Comparison of ENCODE assay signal across 23 cellular contexts in genomic region chr13:48838193-48839000, GRCh38.
DNase-seq lines count a peak whose midpoint lies in the region; ATAC-seq, FAIRE-seq and TF ChIP-seq lines count a peak whose summit lies in the region.
"Had no signal": no experiment of that assay in that cellular context is flagged by ENCODE, and none has a peak within 500 bp of the region (broad histone marks: within the 10 kb centered on the region; RNA-seq: fewer than 3 reads in every experiment).

No MANE protein-coding gene starts in this region.

- H3K27me3 ChIP-seq in mesenchymal stem cell (ENCODE audit: control insufficient read depth in 1 of 2, insufficient read depth in 1 of 2, low read length in 2 of 2), result no peaks in the 10 kb centered on the region
- no peaks in the 10 kb centered on the region for H3K27me3 ChIP-seq in MG63
- H3K27me3 ChIP-seq: neutrophil, vagina had no signal

- no peak overlapping the region for H3K27ac Mint-ChIP-seq in HFFc6
- H3K27ac Mint-ChIP-seq: activated CD4-positive, alpha-beta memory T cell treated with anti-CD3 and anti-CD28 coated beads, Interleukin-2, amount 10 ng/mL, durations not matched to agents 7 days and 5 days; CD8-positive, alpha-beta T cell; dendritic cell treated with granulocyte-macrophage colony-stimulating factor and Interleukin-4, amounts not matched to agents 40 ng/mL and 50 ng/mL, for 4 days; stimulated activated memory B cell treated with anti-CD40 and anti-IgM and Interleukin-4, amounts not matched to agents 10 μg/mL and 1 μg/mL and 100 μg/mL, for 72 hours had no signal

- H3K79me1 ChIP-seq in mesenchymal stem cell (replicated peaks; ENCODE audit: low read length, poor library complexity, severe bottlenecking), result no peaks in the 10 kb centered on the region

- H3K36me3 ChIP-seq in mesenchymal stem cell (ENCODE audit: control insufficient read depth in 1 of 2, insufficient read depth in 2 of 2, low read depth in 1 of 2, low read length in 2 of 2), result no peaks in the 10 kb centered on the region
- H3K36me3 ChIP-seq in MG63, result no peaks in the 10 kb centered on the region
- H3K36me3 ChIP-seq: neutrophil, vagina had no signal

- peaks cover 8% of the 10 kb centered on the region for H3K27me3 Mint-ChIP-seq in HFFc6 (ENCODE audit: insufficient read depth)
- H3K27me3 Mint-ChIP-seq: stimulated activated memory B cell treated with anti-CD40 and anti-IgM and Interleukin-4, amounts not matched to agents 10 μg/mL and 1 μg/mL and 100 μg/mL, for 72 hours had no signal

- no peak overlapping the region for H3K14ac ChIP-seq in mesenchymal stem cell (ENCODE audit: low read length in 2 of 2)

- no peak overlapping the region for H4K91ac ChIP-seq in mesenchymal stem cell (ENCODE audit: low read length)

- DNase-seq in D721Med (ENCODE audit: insufficient read length, low spot score) (no peak), HFFc6 (peak; percentile 24), cardiac fibroblast (ENCODE audit: low read depth in 2 of 2) (peak; percentile 55 to 57), mesenchymal stem cell (peak; percentile 80), MG63 (no peak)
- DNase-seq in activated CD8-positive, alpha-beta memory T cell treated with anti-CD3 and anti-CD28 coated beads, Interleukin-2, amount 50 U/mL, for 4 hours, result no peak
- DNase-seq: activated CD4-positive, alpha-beta memory T cell treated with anti-CD3 and anti-CD28 coated beads, Interleukin-2, amount 10 ng/mL, durations not matched to agents 7 days and 5 days; activated naive CD4-positive, alpha-beta T cell; CD8-positive, alpha-beta T cell; DMS79 treated with DMSO at 0.1 percent for 48 hours; H7; kidney; NCI-H146; NCI-H82; psoas muscle; Right ventricle myocardium superior had no signal

- H2BK12ac ChIP-seq in mesenchymal stem cell (ENCODE audit: low read length in 2 of 2), result no peak overlapping the region

- no peak overlapping the region for H3K27ac ChIP-seq in mesenchymal stem cell (ENCODE audit: low read length, poor library complexity, severe bottlenecking)
- H3K27ac ChIP-seq: neutrophil, psoas muscle, vagina had no signal

- H3K9me3 Mint-ChIP-seq in HFFc6, result peaks cover 11% of the 10 kb centered on the region

- H3K4me2 ChIP-seq in mesenchymal stem cell (ENCODE audit: low read length, poor library complexity, severe bottlenecking), result no peak overlapping the region

- 18% methylated on average over 2 of the region's 5 CpGs for WGBS in mesenchymal stem cell

- H3K4me1 Mint-ChIP-seq in HFFc6 (ENCODE audit: low read depth), result peaks cover 11% of the 10 kb centered on the region
- H3K4me1 Mint-ChIP-seq: activated CD4-positive, alpha-beta memory T cell treated with anti-CD3 and anti-CD28 coated beads, Interleukin-2, amount 10 ng/mL, durations not matched to agents 7 days and 5 days; stimulated activated memory B cell treated with anti-CD40 and anti-IgM and Interleukin-4, amounts not matched to agents 10 μg/mL and 1 μg/mL and 100 μg/mL, for 72 hours had no signal

- H4K8ac ChIP-seq in mesenchymal stem cell (ENCODE audit: low read length), result no peak overlapping the region

- no peak overlapping the region for H3K18ac ChIP-seq in mesenchymal stem cell (ENCODE audit: low read depth in 1 of 2, low read length in 2 of 2)

- H3K4me3 ChIP-seq in cardiac fibroblast (replicated peaks in 1 of 2; ENCODE audit: low read depth in 2 of 2, low read length in 2 of 2) (no peak overlapping the region), mesenchymal stem cell (ENCODE audit: insufficient read depth in 1 of 2, low read depth in 1 of 2, low read length in 2 of 2) (no peak overlapping the region), MG63 (no peak overlapping the region)
- H3K4me3 ChIP-seq: lung, psoas muscle, vagina had no signal

- peak; percentile 11 for FAIRE-seq in D721Med (lab: Jason Lieb, UNC)
- FAIRE-seq: kidney had no signal

- H3K4me1 ChIP-seq in mesenchymal stem cell (ENCODE audit: control insufficient read depth, insufficient read depth, low read depth, low read length), result peaks cover 3% of the 10 kb centered on the region
- H3K4me1 ChIP-seq: psoas muscle, vagina had no signal

- H3K4ac ChIP-seq in mesenchymal stem cell (ENCODE audit: low read depth in 1 of 2, low read length in 2 of 2), result no peak overlapping the region

- no peak for ATAC-seq in GM21381 (IDR thresholded peaks at IDR 0.05; ENCODE audit: unreplicated experiment)
- ATAC-seq: activated CD4-positive, CD25-positive, alpha-beta regulatory T cell treated with anti-CD3 and anti-CD28 coated beads, Interleukin-2, amount 50 U/mL, for 24 hours; CD8-positive, alpha-beta T cell; psoas muscle; stimulated activated memory B cell treated with anti-CD40 and anti-IgM and Interleukin-4, amounts not matched to agents 10 μg/mL and 1 μg/mL and 100 μg/mL, for 72 hours had no signal

- no peak overlapping the region for H2BK5ac ChIP-seq in mesenchymal stem cell (ENCODE audit: low read depth, low read length, poor library complexity, severe bottlenecking)

- no peak overlapping the region for H2AFZ ChIP-seq in mesenchymal stem cell (ENCODE audit: low read depth, low read length)

- no peak overlapping the region for H3K9ac ChIP-seq in mesenchymal stem cell (ENCODE audit: low read length)

- no peak overlapping the region for H2BK120ac ChIP-seq in mesenchymal stem cell (ENCODE audit: low read depth, low read length)

- H3K23ac ChIP-seq in mesenchymal stem cell (ENCODE audit: low read length in 2 of 2), result no peak overlapping the region

- 0 out of 2 replicates have a peak, but pooled peaks cover 4% of the 10 kb centered on the region for H3K36me3 Mint-ChIP-seq in HFFc6 (ENCODE audit: low read depth)
- H3K36me3 Mint-ChIP-seq: CD8-positive, alpha-beta T cell; stimulated activated memory B cell treated with anti-CD40 and anti-IgM and Interleukin-4, amounts not matched to agents 10 μg/mL and 1 μg/mL and 100 μg/mL, for 72 hours had no signal

- H2AK5ac ChIP-seq in mesenchymal stem cell (ENCODE audit: low read length, severe bottlenecking), result no peak overlapping the region

- no peak overlapping the region for H3K4me3 Mint-ChIP-seq in HFFc6
- H3K4me3 Mint-ChIP-seq: activated CD4-positive, alpha-beta memory T cell treated with anti-CD3 and anti-CD28 coated beads, Interleukin-2, amount 10 ng/mL, durations not matched to agents 7 days and 5 days; CD8-positive, alpha-beta T cell; dendritic cell treated with granulocyte-macrophage colony-stimulating factor and Interleukin-4, amounts not matched to agents 40 ng/mL and 50 ng/mL, for 4 days; stimulated activated memory B cell treated with anti-CD40 and anti-IgM and Interleukin-4, amounts not matched to agents 10 μg/mL and 1 μg/mL and 100 μg/mL, for 72 hours had no signal

- H2BK15ac ChIP-seq in mesenchymal stem cell (ENCODE audit: low read depth, poor library complexity, severe bottlenecking), result no peak overlapping the region

- TF ChIP-seq CTCF in D721Med (IDR thresholded peaks at IDR 0.05; ENCODE audit: insufficient read depth, missing control alignments) (no peak), HFFc6 (IDR thresholded peaks at IDR 0.05) (no peak), cardiac fibroblast (IDR thresholded peaks at IDR 0.05; ENCODE audit: low read depth, low read length) (no peak)

- H3K9me3 ChIP-seq in mesenchymal stem cell (ENCODE audit: control insufficient read depth, low read length) (peaks cover 19% of the 10 kb centered on the region), MG63 (no peaks in the 10 kb centered on the region)
- H3K9me3 ChIP-seq: neutrophil, psoas muscle, vagina had no signal

Comparison
In these comparisons a context has a peak if more than half of its experiments do, and no peak if none do; other contexts are left out.
1. DNase-seq: peak in HFFc6 (single experiment), cardiac fibroblast (2 of 2) and mesenchymal stem cell (single experiment); none in D721Med (single experiment), MG63 (single experiment) and activated CD8-positive, alpha-beta memory T cell treated with anti-CD3 and anti-CD28 coated beads, Interleukin-2, amount 50 U/mL, for 4 hours (single experiment).